In the genomic region with DNA sequence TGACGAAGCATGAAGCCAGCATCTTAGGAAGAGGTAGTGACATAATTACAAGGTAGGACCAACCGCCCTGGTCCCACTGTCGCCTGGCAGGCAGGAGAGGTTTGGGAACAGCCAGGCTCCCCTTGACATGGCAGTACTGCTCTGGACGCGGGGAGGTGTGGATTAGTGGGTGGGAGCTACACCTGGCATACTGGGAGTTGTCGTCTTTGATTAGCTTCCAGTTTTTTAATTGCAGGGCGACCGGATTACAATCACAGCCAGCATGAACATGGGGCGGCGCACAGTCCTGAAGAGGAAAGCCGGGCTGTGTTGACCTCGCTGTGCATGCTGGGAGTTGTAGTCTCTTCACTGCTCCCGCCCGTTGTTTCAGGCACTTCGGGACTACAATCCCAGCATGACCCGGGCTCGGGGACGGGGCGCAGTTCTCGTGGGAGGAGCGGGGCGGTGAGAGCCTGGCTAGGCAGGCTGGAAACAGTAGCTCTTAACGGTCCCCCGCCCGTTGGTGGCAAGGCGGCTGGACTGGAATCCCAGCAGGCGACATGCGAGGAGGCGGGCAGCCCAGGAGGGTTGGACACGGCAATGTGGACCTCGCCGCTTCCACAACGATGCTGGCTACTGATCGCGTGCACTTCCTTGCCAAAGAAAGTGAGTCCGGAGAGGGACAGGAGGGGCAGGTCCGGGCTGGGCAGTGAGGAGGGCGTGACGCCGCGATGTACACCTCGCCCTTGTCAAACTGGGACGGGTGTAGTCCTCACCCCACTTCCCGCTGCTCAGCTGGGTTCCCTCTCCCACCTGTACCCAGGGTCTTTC, we compare ENCODE assay signal across 9 cellular contexts.
DNase-seq lines count a peak whose midpoint lies in the region; ATAC-seq, FAIRE-seq and TF ChIP-seq lines count a peak whose summit lies in the region.
"Had no signal": no experiment of that assay in that cellular context is flagged by ENCODE, and none has a peak within 500 bp of the region (broad histone marks: within the 10 kb centered on the region; RNA-seq: fewer than 3 reads in every experiment).

No MANE protein-coding gene starts in this region.

- POLR2A ChIA-PET in HepG2 (lab: Yijun Ruan, JAX): no interaction called here

- no peak for TF ChIP-seq CTCF in liver (IDR thresholded peaks at IDR 0.05; ENCODE audit: low read depth, low read length, missing input control)
- no peak for TF ChIP-seq CTCF in HepG2 (CRISPR knock-in tag; IDR thresholded peaks at IDR 0.05)

- no peak overlapping the region for H2AFZ ChIP-seq in HepG2 (ENCODE audit: low read length)

- H3K4me2 ChIP-seq in HepG2 (ENCODE audit: low read depth, low read length): no peak overlapping the region

- BruUV-seq in HepG2 (replicated peaks; lab: Mats Ljungman, UMichigan): no TSS peak

- H3K9me3 ChIP-seq in liver (ENCODE audit: control insufficient read depth in 4 of 4, low read length in 3 of 4) (peaks cover 0 to 2% (median 0%) of the 10 kb centered on the region in 4 donors), HepG2 (ENCODE audit: low read length) (peaks cover 85% of the 10 kb centered on the region), subcutaneous abdominal adipose tissue (ENCODE audit: control insufficient read depth in 5 of 5, low read length in 5 of 5) (peaks cover 0 to 21% (median 9%) of the 10 kb centered on the region in 5 donors)

- H4K20me1 ChIP-seq in HepG2 (ENCODE audit: insufficient read depth, low read length): no peaks in the 10 kb centered on the region

- no peaks in the 10 kb centered on the region for H3K79me2 ChIP-seq in HepG2 (ENCODE audit: insufficient read depth, low read length)

- no peak for TF ChIP-seq EP300 in HepG2 (IDR thresholded peaks at IDR 0.05; ENCODE audit: low read depth in 2 of 2, low read length in 2 of 2)
- no peak for TF ChIP-seq EP300 in HepG2 (CRISPR knock-in tag; IDR thresholded peaks at IDR 0.05; ENCODE audit: borderline replicate concordance)

- H3K4me1 ChIP-seq in liver (ENCODE audit: control insufficient read depth in 4 of 4, insufficient read depth in 4 of 4, low read length in 3 of 4) (peaks cover 7 to 16% (median 12%) of the 10 kb centered on the region in 4 donors), HepG2 (ENCODE audit: insufficient read depth, low read length) (no peaks in the 10 kb centered on the region), subcutaneous abdominal adipose tissue (ENCODE audit: control insufficient read depth in 5 of 5, insufficient read depth in 5 of 5, low read length in 5 of 5) (peaks cover 0 to 21% (median 15%) of the 10 kb centered on the region in 5 donors)

- H3K4me3 ChIP-seq in liver (ENCODE audit: low read depth in 1 of 3, low read length in 3 of 3) (peak overlapping the region; percentile 65 to 99 (median 81)), HepG2 (replicated peaks in 1 of 3; ENCODE audit: insufficient read depth in 1 of 3, low read depth in 2 of 3, low read length in 3 of 3) (no peak overlapping the region), subcutaneous abdominal adipose tissue (ENCODE audit: low read depth in 1 of 5, low read length in 5 of 5) (peak overlapping the region; percentile 85 to 96 (median 95))

- CTCF ChIA-PET in HepG2 (lab: Yijun Ruan, JAX; ENCODE audit: low intra/inter-chr PET ratio, low total read pairs): no interaction called here

- H3K27me3 ChIP-seq in liver (ENCODE audit: control insufficient read depth in 4 of 4, insufficient read depth in 4 of 4, low read length in 3 of 4): no peaks in the 10 kb centered on the region
- no peaks in the 10 kb centered on the region for H3K27me3 ChIP-seq in HepG2 (ENCODE audit: control insufficient read depth in 1 of 2, insufficient read depth in 2 of 2, low read length in 2 of 2)
- no peaks in the 10 kb centered on the region for H3K27me3 ChIP-seq in subcutaneous abdominal adipose tissue (ENCODE audit: control insufficient read depth in 5 of 5, insufficient read depth in 4 of 5, low read length in 5 of 5)

- TF ChIP-seq POLR2A in HepG2 (IDR thresholded peaks at IDR 0.05; ENCODE audit: insufficient read depth in 1 of 2, low read depth in 2 of 2, low read length in 2 of 2): no peak

- TF ChIP-seq RAD21 in liver (IDR thresholded peaks at IDR 0.05): no peak
- TF ChIP-seq RAD21 in HepG2 (CRISPR knock-in tag; IDR thresholded peaks at IDR 0.05): no peak

- intact Hi-C loops in HepG2 (cut with micrococcal nuclease; ENCODE audit: unreplicated experiment): no loop called here

- H3K9ac ChIP-seq in liver (ENCODE audit: low read depth in 1 of 2, low read length in 2 of 2) (peak overlapping the region; percentile 33 to 36), HepG2 (ENCODE audit: insufficient read depth, low read depth, low read length) (no peak overlapping the region), subcutaneous abdominal adipose tissue (ENCODE audit: low read length in 5 of 5) (peak overlapping the region in 4 of 5 donors; percentile 17 to 68 (median 46))

- H3K27ac ChIP-seq in liver (ENCODE audit: low read depth in 1 of 2, low read length in 2 of 2): peak overlapping the region; percentile 45 to 73
- H3K27ac ChIP-seq in HepG2 (ENCODE audit: extremely low read length, insufficient read depth, low read length): no peak overlapping the region
- peak overlapping the region; percentile 41 for H3K27ac ChIP-seq in subcutaneous abdominal adipose tissue (ENCODE audit: low read depth, low read length)
- H3K27ac ChIP-seq: C4-2B had no signal

- no peaks in the 10 kb centered on the region for H3K36me3 ChIP-seq in liver (ENCODE audit: control insufficient read depth in 4 of 4, insufficient read depth in 3 of 4, low read depth in 1 of 4, low read length in 3 of 4)
- H3K36me3 ChIP-seq in HepG2 (replicated peaks in 1 of 2; ENCODE audit: control insufficient read depth in 1 of 2, insufficient read depth in 2 of 2, low read length in 2 of 2): no peaks in the 10 kb centered on the region
- H3K36me3 ChIP-seq in subcutaneous abdominal adipose tissue (ENCODE audit: control insufficient read depth in 5 of 5, insufficient read depth in 5 of 5, low read length in 5 of 5): no peaks in the 10 kb centered on the region

- ATAC-seq in HepG2 (no peak), HG03135 (IDR thresholded peaks at IDR 0.05; ENCODE audit: unreplicated experiment) (no peak)

- FAIRE-seq in HepG2 (lab: Jason Lieb, UNC): no peak

- in situ Hi-C loops in HepG2 (cut with HindIII; ENCODE audit: extremely low pct_ligation_motif_present, low pct_unique_long_range_greater_than_20kb) (no loop called here), ACHN (cut with HindIII; ENCODE audit: low pct_ligation_motif_present, low pct_unique_long_range_greater_than_20kb, low sequenced_read_pairs) (no loop called here)

- no peak for DNase-seq in HepG2 (ENCODE audit: low spot score)
- peak; percentile 88 to 89 for DNase-seq in activated CD4-positive, alpha-beta T cell treated with anti-CD3 and anti-CD28 coated beads, Interleukin-2, amount 50 U/mL, for 4 hours
- peak; percentile 82 for DNase-seq in effector CD4-positive, alpha-beta T cell
- DNase-seq in nucleus accumbens (lab: John Stamatoyannopoulos, UW): peak; percentile 17 to 98 (median 92)
- no peak for DNase-seq in ACHN

- WGBS in liver: 2% methylated on average over 44 of the region's 44 CpGs
- 53% methylated on average over 19 of the region's 44 CpGs for WGBS in HepG2 (ENCODE audit: low lambda C conversion rate)

TF ChIP-seq in liver, 16 proteins besides CTCF, POLR2A, EP300 and RAD21 (continues in another document):
- peak; percentile 70 for TF ChIP-seq YY1 (IDR thresholded peaks at IDR 0.05)

TF ChIP-seq in HepG2, 621 proteins besides CTCF, POLR2A, EP300 and RAD21:
- TF ChIP-seq NFE2 (CRISPR knock-in tag; IDR thresholded peaks at IDR 0.05): no peak
- no peak for TF ChIP-seq RBFOX2 (IDR thresholded peaks at IDR 0.05; ENCODE audit: low read depth, low read length)

Comparison
In these comparisons a context has a peak if more than half of its experiments do, and no peak if none do; other contexts are left out.
1. H3K4me3 ChIP-seq: peak in liver (3 of 3) and subcutaneous abdominal adipose tissue (5 of 5); none in HepG2 (0 of 3).
2. DNase-seq: peak in activated CD4-positive, alpha-beta T cell treated with anti-CD3 and anti-CD28 coated beads, Interleukin-2, amount 50 U/mL, for 4 hours (2 of 2), effector CD4-positive, alpha-beta T cell (single experiment) and nucleus accumbens (56 of 56); none in HepG2 (single experiment) and ACHN (single experiment).